Comparison of ENCODE assay signal across 8 cellular contexts in the genomic region with DNA sequence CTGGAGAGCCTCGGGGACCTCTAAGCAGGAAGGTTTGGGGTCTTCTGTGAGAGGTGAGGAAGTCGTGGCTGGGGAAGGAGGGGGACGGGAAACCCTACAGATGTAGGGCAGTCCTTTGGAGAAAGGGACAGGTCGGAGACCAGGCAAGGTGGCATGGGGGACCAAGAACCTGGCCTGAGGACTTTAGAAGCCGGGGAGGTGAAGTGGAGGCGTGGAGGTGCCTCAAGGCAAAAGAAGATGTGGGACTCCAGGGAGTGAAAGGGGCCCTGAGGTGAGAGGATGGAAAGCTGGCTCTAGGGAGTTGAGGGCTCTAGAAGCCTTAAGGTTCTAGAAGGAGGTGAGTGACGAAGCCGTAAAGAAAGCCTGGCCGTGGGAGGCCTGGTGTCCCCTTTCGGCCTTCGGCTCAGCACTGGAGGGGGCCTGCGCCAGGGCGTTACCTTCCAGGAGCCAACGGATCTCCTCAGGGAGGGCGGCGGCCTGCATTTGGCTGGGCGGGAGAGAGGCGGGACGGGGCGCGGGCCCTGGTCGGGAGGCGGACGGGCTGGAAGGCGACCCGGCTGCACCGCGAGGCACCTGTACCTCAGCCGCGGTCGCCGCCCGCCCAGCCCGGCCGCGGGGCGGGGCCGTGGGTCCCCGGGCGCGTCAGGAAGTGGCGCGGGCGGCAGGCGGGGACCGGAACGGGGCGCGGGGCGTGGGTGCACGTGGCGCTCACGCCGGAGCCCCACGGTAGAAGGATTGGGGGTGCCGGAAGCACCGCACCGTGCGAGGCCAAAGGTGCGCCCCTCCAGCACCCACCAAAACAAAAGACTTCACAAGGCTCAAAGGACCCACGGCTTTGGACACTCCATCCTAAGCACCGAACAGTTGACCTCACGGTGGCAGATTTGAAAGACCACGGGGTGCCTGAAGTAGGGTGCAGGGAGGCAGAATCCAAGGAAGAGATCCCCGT. TPM values are rescaled to one million over a fixed set of nuclear protein-coding genes. Genes with fewer than 3 reads are reported as not detected.
A peak's percentile ranks its signal among the peaks of the same experiment; 100 is the strongest.
DNase-seq lines count a peak whose midpoint lies in the region; ATAC-seq and TF ChIP-seq lines count a peak whose summit lies in the region.

A gene (minus strand): TSS at position 577 of the 949 bp plus-strand sequence.

- no peak within 1 kb of the TSS for H3K4me3 ChIP-seq in uterus

- TF ChIP-seq CTCF in uterus (IDR thresholded peaks at IDR 0.05), result no peak

- intact Hi-C loops in uterus (cut with DNase I; ENCODE audit: low total_unique reads), result no loop called here

- ATAC-seq in HG02852 (IDR thresholded peaks at IDR 0.05; ENCODE audit: unreplicated experiment) (peak; percentile 63), esophagus mucosa (peak; percentile 59), GM18517 (IDR thresholded peaks at IDR 0.05; ENCODE audit: unreplicated experiment) (no peak), HG02840 (IDR thresholded peaks at IDR 0.05; ENCODE audit: low FRiP score, unreplicated experiment) (no peak)

- DNase-seq in activated CD4-positive, alpha-beta T cell treated with anti-CD3 and anti-CD28 coated beads, Interleukin-2, amount 50 U/mL, for 48 hours, result peak; percentile 63 to 68
- DNase-seq in stimulated activated CD4-positive, alpha-beta T cell treated with anti-CD3 and anti-CD28 coated beads, Interleukin-1b, Interleukin-23, amount 100 ng/mL, for 48 hours, result peak; percentile 52
- DNase-seq in uterus, result no peak

- peaks cover 5% of the 10 kb centered on the region; the same call in 1 of the 2 replicates for H3K4me1 ChIP-seq in ES-I3 (ENCODE audit: insufficient read depth, low read length)
- peaks cover 0 to 4% of the 10 kb centered on the region in 2 donors for H3K4me1 ChIP-seq in uterus

- peak within 1 kb of the TSS; percentile 48; the same call in 1 of the 2 replicates for H3K9ac ChIP-seq in ES-I3 (ENCODE audit: low read depth, low read length)

- TF ChIP-seq POLR2A in uterus (IDR thresholded peaks at IDR 0.05), result peak in 1 of 2 donors; percentile 36

- no peak within 1 kb of the TSS for H3K27ac ChIP-seq in uterus

- H3K36me3 ChIP-seq in ES-I3 (ENCODE audit: insufficient read depth, low read length) (no peaks in the 10 kb centered on the region), uterus (no peaks in the 10 kb centered on the region)

- peaks cover 0 to 6% of the 10 kb centered on the region in 2 donors for H3K27me3 ChIP-seq in uterus

- no peaks in the 10 kb centered on the region for H3K9me3 ChIP-seq in ES-I3 (ENCODE audit: control insufficient read depth, insufficient read depth, low read length)
- no peaks in the 10 kb centered on the region for H3K9me3 ChIP-seq in uterus

RNA-seq across cellular contexts. Expression of the gene that starts here (rescaled TPM):
- total RNA-seq in esophagus mucosa, result 0.68 TPM
- 1 to 10 TPM in 2 of 4 donors, under 1 TPM in 1, not detected in 1; 0.51 to 2.4 (median 1.9) TPM for total RNA-seq in uterus

Comparison
In these comparisons a context has a peak if more than half of its experiments do, and no peak if none do; other contexts are left out.
1. Peak in ATAC-seq in esophagus mucosa; RNA of the gene not detected or under 1 TPM.
2. DNase-seq: peak in activated CD4-positive, alpha-beta T cell treated with anti-CD3 and anti-CD28 coated beads, Interleukin-2, amount 50 U/mL, for 48 hours (2 of 2) and stimulated activated CD4-positive, alpha-beta T cell treated with anti-CD3 and anti-CD28 coated beads, Interleukin-1b, Interleukin-23, amount 100 ng/mL, for 48 hours (single experiment); none in uterus (0 of 2).